ENCODE assay signal across 1 cellular context in the genomic region with DNA sequence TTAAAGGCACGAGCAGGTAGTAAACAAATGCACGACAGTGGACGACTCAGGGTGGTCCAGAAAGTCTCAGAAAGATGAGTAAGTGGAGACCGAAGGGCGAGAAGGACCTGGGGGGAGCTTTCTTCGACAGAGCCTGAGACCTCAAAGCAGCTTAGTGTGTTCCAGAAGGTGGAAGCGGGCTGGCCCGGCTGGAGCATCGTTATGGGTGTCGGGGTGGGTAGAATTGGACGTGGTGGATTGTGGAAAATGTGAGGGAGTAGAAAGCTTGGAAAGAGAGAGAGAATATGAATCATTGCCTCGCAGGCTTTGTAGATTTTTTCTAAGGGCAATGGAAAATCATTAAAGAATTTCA.
TF ChIP-seq lines count a peak whose summit lies in the region.

No MANE protein-coding gene starts in this region.

TF ChIP-seq in SK-N-SH treated with all-trans-retinoic acid at 6 μM for 48 hours, 23 proteins besides CTCF, POLR2A, EP300 and RAD21 (continued from another document):
- TF ChIP-seq ZNF8 (CRISPR knock-in tag; IDR thresholded peaks at IDR 0.05) (no peak), TCF4 (CRISPR knock-in tag; IDR thresholded peaks at IDR 0.05; ENCODE audit: borderline replicate concordance) (no peak)
